ENCODE assay signal across 11 cellular contexts in genomic region chr7:105278973-105279687, GRCh38.
DNase-seq lines count a peak whose midpoint lies in the region; ATAC-seq and TF ChIP-seq lines count a peak whose summit lies in the region.
"Had no signal": no experiment of that assay in that cellular context is flagged by ENCODE, and none has a peak within 500 bp of the region (broad histone marks: within the 10 kb centered on the region; RNA-seq: fewer than 3 reads in every experiment).

No MANE protein-coding gene starts in this region.

- no peak overlapping the region for H3K4me3 Mint-ChIP-seq in neural crest cell
- H3K4me3 Mint-ChIP-seq in activated T-cell treated with anti-CD3 and anti-CD28 coated beads, Interleukin-2, amount 50 U/mL, for 4 hours: no peak overlapping the region

- H3K27ac Mint-ChIP-seq in neural crest cell (ENCODE audit: unreplicated experiment): peak overlapping the region; percentile 9

- DNase-seq in neural crest cell (ENCODE audit: low read depth, low spot score) (no peak), islet precursor cell (no peak), NCI-H1694 (lab: John Stamatoyannopoulos, UW) (no peak)
- no peak for DNase-seq in activated T-cell treated with anti-CD3 and anti-CD28 coated beads, Interleukin-2, amount 50 U/mL, for 4 hours
- DNase-seq in activated T-cell treated with anti-CD3 and anti-CD28 coated beads, Interleukin-2, amount 50 U/mL, for 48 hours: no peak
- DNase-seq: DMS 273 treated with DMSO at 0.1 percent for 48 hours, MM.1S, PC-3 had no signal

- peaks cover 25% of the 10 kb centered on the region for H3K4me1 Mint-ChIP-seq in neural crest cell
- H3K4me1 Mint-ChIP-seq in activated T-cell treated with anti-CD3 and anti-CD28 coated beads, Interleukin-2, amount 50 U/mL, for 4 hours (ENCODE audit: low read depth): peaks cover 23% of the 10 kb centered on the region

- H3K9me3 Mint-ChIP-seq in neural crest cell: no peaks in the 10 kb centered on the region
- no peaks in the 10 kb centered on the region for H3K9me3 Mint-ChIP-seq in activated T-cell treated with anti-CD3 and anti-CD28 coated beads, Interleukin-2, amount 50 U/mL, for 4 hours

- ATAC-seq in GM18909 (IDR thresholded peaks at IDR 0.05; ENCODE audit: poor library complexity, unreplicated experiment): peak; percentile 54
- ATAC-seq in HG02588 (IDR thresholded peaks at IDR 0.05; ENCODE audit: unreplicated experiment): peak; percentile 49
- peak; percentile 28 for ATAC-seq in HG03565 (IDR thresholded peaks at IDR 0.05; ENCODE audit: unreplicated experiment)
- no peak for ATAC-seq in activated T-cell treated with anti-CD3 and anti-CD28 coated beads, Interleukin-2, amount 50 U/mL, for 4 hours
- ATAC-seq: PC-3 had no signal

- no peak for TF ChIP-seq CTCF in neural crest cell (conservative IDR thresholded peaks at IDR 0.05)

- H3K36me3 Mint-ChIP-seq in neural crest cell (ENCODE audit: low read depth): peaks cover 2% of the 10 kb centered on the region
- H3K36me3 Mint-ChIP-seq in activated T-cell treated with anti-CD3 and anti-CD28 coated beads, Interleukin-2, amount 50 U/mL, for 4 hours (ENCODE audit: insufficient read depth): peaks cover 3% of the 10 kb centered on the region

- H3K27me3 Mint-ChIP-seq in neural crest cell (ENCODE audit: low read depth): no peaks in the 10 kb centered on the region
- no peaks in the 10 kb centered on the region for H3K27me3 Mint-ChIP-seq in activated T-cell treated with anti-CD3 and anti-CD28 coated beads, Interleukin-2, amount 50 U/mL, for 4 hours (ENCODE audit: low read depth)

Comparison
In these comparisons a context has a peak if more than half of its experiments do, and no peak if none do; other contexts are left out.
1. ATAC-seq: peak in GM18909 (single experiment), HG02588 (single experiment) and HG03565 (single experiment); none in activated T-cell treated with anti-CD3 and anti-CD28 coated beads, Interleukin-2, amount 50 U/mL, for 4 hours (0 of 2).